8 cellular contexts compared by ENCODE assay signal in genomic region chr10:69800109-69800508, GRCh38. TPM values are rescaled to one million over a fixed set of nuclear protein-coding genes. Genes with fewer than 3 reads are reported as not detected.
DNase-seq lines count a peak whose midpoint lies in the region; ATAC-seq and TF ChIP-seq lines count a peak whose summit lies in the region.

No MANE protein-coding gene starts in this region.

- peak overlapping the region; percentile 82 for H3K9ac ChIP-seq in mesendoderm (ENCODE audit: low read length)

- H3K56ac ChIP-seq in mesendoderm (ENCODE audit: low read length): no peak overlapping the region

- H4K8ac ChIP-seq in mesendoderm (ENCODE audit: low read depth, low read length): no peak overlapping the region

- H3K79me2 ChIP-seq in mesendoderm (ENCODE audit: control insufficient read depth, insufficient read depth, low read length): peaks cover 33% of the 10 kb centered on the region

- H3K4me2 ChIP-seq in mesendoderm (ENCODE audit: low read length): no peak overlapping the region

- no peaks in the 10 kb centered on the region for H3K27me3 ChIP-seq in mesendoderm (ENCODE audit: insufficient read depth, low read length, poor library complexity)

- H3K27ac Mint-ChIP-seq in activated CD8-positive, alpha-beta T cell treated with anti-CD3 and anti-CD28 coated beads for 36 hours: no peak overlapping the region
- no peak overlapping the region for H3K27ac Mint-ChIP-seq in activated CD8-positive, alpha-beta T cell treated with anti-CD3 and anti-CD28 coated beads, Interleukin-2, amount 10 ng/mL, durations not matched to agents 7 days and 5 days

- H3K4me3 ChIP-seq in mesendoderm (ENCODE audit: low read length): no peak overlapping the region

- no peak overlapping the region for H3K4me3 Mint-ChIP-seq in activated CD8-positive, alpha-beta T cell treated with anti-CD3 and anti-CD28 coated beads for 36 hours
- no peak overlapping the region for H3K4me3 Mint-ChIP-seq in activated CD8-positive, alpha-beta T cell treated with anti-CD3 and anti-CD28 coated beads, Interleukin-2, amount 10 ng/mL, durations not matched to agents 7 days and 5 days

- peak overlapping the region; percentile 7 for H3K4ac ChIP-seq in mesendoderm (ENCODE audit: low read depth, low read length)

- no peak overlapping the region for H3K23ac ChIP-seq in mesendoderm (ENCODE audit: low read length)

- CTCF ChIA-PET in activated CD8-positive, alpha-beta T cell treated with anti-CD3 and anti-CD28 coated beads for 36 hours (lab: Charles Lee): interaction anchor here (1.0 to 2.9 kb wide), 9 partner anchors 9 to 114 kb away, joined by 3 to 19 read pairs (median 5); no protein-coding TSS in a partner anchor
- CTCF ChIA-PET in activated CD8-positive, alpha-beta T cell treated with anti-CD3 and anti-CD28 coated beads, Interleukin-2, amount 10 ng/mL, durations not matched to agents 7 days and 5 days (lab: Charles Lee): interaction anchor here (0.7 to 1.5 kb wide), 3 partner anchors 10 to 395 kb away, joined by 3 to 9 read pairs (median 3); no protein-coding TSS in a partner anchor

- peaks cover 8% of the 10 kb centered on the region for H3K4me1 Mint-ChIP-seq in activated CD8-positive, alpha-beta T cell treated with anti-CD3 and anti-CD28 coated beads for 36 hours (ENCODE audit: low read depth)
- peaks cover 14% of the 10 kb centered on the region for H3K4me1 Mint-ChIP-seq in activated CD8-positive, alpha-beta T cell treated with anti-CD3 and anti-CD28 coated beads, Interleukin-2, amount 10 ng/mL, durations not matched to agents 7 days and 5 days (ENCODE audit: low read depth)

- TF ChIP-seq CTCF in activated CD8-positive, alpha-beta T cell treated with anti-CD3 and anti-CD28 coated beads for 36 hours (IDR thresholded peaks at IDR 0.05): peak; percentile 61

- H3K27ac ChIP-seq in mesendoderm (ENCODE audit: low read depth, low read length): peak overlapping the region; percentile 66

- intact Hi-C loops in activated CD8-positive, alpha-beta T cell treated with anti-CD3 and anti-CD28 coated beads for 36 hours (cut with micrococcal nuclease): no loop called here

- no peaks in the 10 kb centered on the region for H3K36me3 Mint-ChIP-seq in activated CD8-positive, alpha-beta T cell treated with anti-CD3 and anti-CD28 coated beads for 36 hours (ENCODE audit: low read depth)
- H3K36me3 Mint-ChIP-seq in activated CD8-positive, alpha-beta T cell treated with anti-CD3 and anti-CD28 coated beads, Interleukin-2, amount 10 ng/mL, durations not matched to agents 7 days and 5 days (ENCODE audit: low read depth): no peaks in the 10 kb centered on the region

- ATAC-seq in activated CD8-positive, alpha-beta T cell treated with anti-CD3 and anti-CD28 coated beads for 36 hours: no peak
- ATAC-seq in activated CD8-positive, alpha-beta T cell treated with anti-CD3 and anti-CD28 coated beads, Interleukin-2, amount 10 ng/mL, durations not matched to agents 7 days and 5 days: no peak
- ATAC-seq in HG02884 (IDR thresholded peaks at IDR 0.05; ENCODE audit: unreplicated experiment): no peak
- no peak for ATAC-seq in HG02642 (IDR thresholded peaks at IDR 0.05; ENCODE audit: poor library complexity, unreplicated experiment)
- ATAC-seq in GM19035 (IDR thresholded peaks at IDR 0.05; ENCODE audit: unreplicated experiment): no peak

- peak overlapping the region; percentile 22 for H3K18ac ChIP-seq in mesendoderm (ENCODE audit: low read length)

- peaks cover 14% of the 10 kb centered on the region for H3K4me1 ChIP-seq in mesendoderm (ENCODE audit: control insufficient read depth, low read depth, low read length)

- H2BK120ac ChIP-seq in mesendoderm (ENCODE audit: low read depth, low read length): no peak overlapping the region

- H3K27me3 Mint-ChIP-seq in activated CD8-positive, alpha-beta T cell treated with anti-CD3 and anti-CD28 coated beads for 36 hours: peaks cover 50% of the 10 kb centered on the region
- H3K27me3 Mint-ChIP-seq in activated CD8-positive, alpha-beta T cell treated with anti-CD3 and anti-CD28 coated beads, Interleukin-2, amount 10 ng/mL, durations not matched to agents 7 days and 5 days (ENCODE audit: low read depth): peaks cover 60% of the 10 kb centered on the region

- no peak overlapping the region for H2AK5ac ChIP-seq in mesendoderm (ENCODE audit: low read length)

- no CpG with 5 or more reads among the region's 3 CpGs for WGBS in mesendoderm (ENCODE audit: extremely low coverage, insufficient coverage, low lambda C conversion rate)

- H3K79me1 ChIP-seq in mesendoderm (ENCODE audit: low read length): peaks cover 10% of the 10 kb centered on the region

- no peaks in the 10 kb centered on the region for H3K36me3 ChIP-seq in mesendoderm (ENCODE audit: control insufficient read depth, insufficient read depth, low read length)

- H2BK15ac ChIP-seq in mesendoderm (replicated peaks; ENCODE audit: low read depth): no peak overlapping the region

- DNase-seq in activated CD8-positive, alpha-beta T cell treated with anti-CD3 and anti-CD28 coated beads for 36 hours: peak; percentile 24
- no peak for DNase-seq in activated CD8-positive, alpha-beta T cell treated with anti-CD3 and anti-CD28 coated beads, Interleukin-2, amount 10 ng/mL, durations not matched to agents 7 days and 5 days
- DNase-seq in NCI-H69 (lab: John Stamatoyannopoulos, UW) (peak; percentile 36), dermis microvascular lymphatic vessel endothelial cell (ENCODE audit: low read depth in 2 of 2) (peak; percentile 37 to 72), mesendoderm (peak; percentile 91)

- no peak overlapping the region for H2BK5ac ChIP-seq in mesendoderm (ENCODE audit: low read length)

- peaks cover 13% of the 10 kb centered on the region for H3K9me3 Mint-ChIP-seq in activated CD8-positive, alpha-beta T cell treated with anti-CD3 and anti-CD28 coated beads for 36 hours
- H3K9me3 Mint-ChIP-seq in activated CD8-positive, alpha-beta T cell treated with anti-CD3 and anti-CD28 coated beads, Interleukin-2, amount 10 ng/mL, durations not matched to agents 7 days and 5 days (ENCODE audit: insufficient read depth): no peaks in the 10 kb centered on the region

- POLR2A ChIA-PET in activated CD8-positive, alpha-beta T cell treated with anti-CD3 and anti-CD28 coated beads for 36 hours (lab: Charles Lee): no interaction called here
- POLR2A ChIA-PET in activated CD8-positive, alpha-beta T cell treated with anti-CD3 and anti-CD28 coated beads, Interleukin-2, amount 10 ng/mL, durations not matched to agents 7 days and 5 days (lab: Charles Lee): no interaction called here

- no peak overlapping the region for H4K5ac ChIP-seq in mesendoderm (ENCODE audit: low read length)

RNA-seq across cellular contexts. Expression of gene COL13A1, which starts 1.6 kb away (rescaled TPM):
- total RNA-seq in activated CD8-positive, alpha-beta T cell treated with anti-CD3 and anti-CD28 coated beads for 36 hours: not detected
- total RNA-seq in activated CD8-positive, alpha-beta T cell treated with anti-CD3 and anti-CD28 coated beads, Interleukin-2, amount 10 ng/mL, durations not matched to agents 7 days and 5 days: not detected
- total RNA-seq in dermis microvascular lymphatic vessel endothelial cell: 0.76 and 4.7 TPM in 2 replicates
- polyA plus RNA-seq in mesendoderm (2013, experiment 1 of 2): 14.4 TPM
- polyA plus RNA-seq in mesendoderm (2013, experiment 2 of 2): 14.6 TPM
